In genomic region chr9:133477992-133478850, GRCh38 we compare ENCODE assay signal across 1 cellular context.
TF ChIP-seq lines count a peak whose summit lies in the region.

No MANE protein-coding gene starts in this region.

TF ChIP-seq in GM23338, 12 proteins besides CTCF, POLR2A, EP300 and RAD21 (continued from another document):
- TF ChIP-seq ZNF462 (CRISPR knock-in tag; IDR thresholded peaks at IDR 0.05) (no peak), JUNB (IDR thresholded peaks at IDR 0.05; ENCODE audit: unreplicated experiment) (no peak), EZH2 (IDR thresholded peaks at IDR 0.05; ENCODE audit: low read depth, unreplicated experiment) (no peak)
